In genomic region chr1:227318003-227318851, GRCh38 we compare ENCODE assay signal across 1 cellular context.
A peak's percentile ranks its signal among the peaks of the same experiment; 100 is the strongest.
TF ChIP-seq lines count a peak whose summit lies in the region.

Gene CDC42BPA (minus strand): TSS chr1:227318492. CDS start chr1:227317182, 1,310 bp downstream.

TF ChIP-seq in K562, 482 proteins besides CTCF, POLR2A, EP300 and RAD21 (continued from another document and continues in another):
- TF ChIP-seq ARID4B (CRISPR knock-in tag; IDR thresholded peaks at IDR 0.05) (peak; percentile 74; the same call in 1 of the 2 replicates), TRIM24 (IDR thresholded peaks at IDR 0.05) (no peak), C11orf30 (IDR thresholded peaks at IDR 0.05; ENCODE audit: low read depth) (no peak), ZNF511 (CRISPR knock-in tag; IDR thresholded peaks at IDR 0.05) (no peak; the same call in 1 of the 2 replicates), ARID3B (CRISPR knock-in tag; IDR thresholded peaks at IDR 0.05; ENCODE audit: borderline replicate concordance) (no peak), NFE2L1 (tag; IDR thresholded peaks at IDR 0.05; ENCODE audit: borderline replicate concordance, low read depth) (no peak), RFX5 (IDR thresholded peaks at IDR 0.05; ENCODE audit: low read depth, low read length) (no peak), SIN3A (IDR thresholded peaks at IDR 0.05; ENCODE audit: borderline replicate concordance in 2 of 2, control insufficient read depth in 1 of 2, low read depth in 2 of 2, low read length in 2 of 2) (no peak; a peak in 1 of 4 replicates), GATA2 (CRISPR knock-in tag; IDR thresholded peaks at IDR 0.05) (no peak), POLR3A (IDR thresholded peaks at IDR 0.05; ENCODE audit: borderline replicate concordance, extremely low read depth, insufficient read depth, insufficient read length) (no peak), HCFC1 (IDR thresholded peaks at IDR 0.05; ENCODE audit: low read depth, low read length) (peak; percentile 38; the same call in 1 of the 2 replicates), ZFP91 (CRISPR knock-in tag; IDR thresholded peaks at IDR 0.05) (no peak), MEIS2 (IDR thresholded peaks at IDR 0.05; ENCODE audit: partially characterized antibody) (no peak), ZBTB49 (CRISPR knock-in tag; IDR thresholded peaks at IDR 0.05; ENCODE audit: borderline replicate concordance) (no peak), ZNF444 (CRISPR knock-in tag; IDR thresholded peaks at IDR 0.05) (no peak; the same call in 1 of the 2 replicates), ZFP1 (CRISPR knock-in tag; IDR thresholded peaks at IDR 0.05) (no peak), MAZ (CRISPR knock-in tag; conservative IDR thresholded peaks at IDR 0.05 in 1 of 2, IDR thresholded peaks at IDR 0.05 in 1 of 2) (peak; percentile 85 to 94), ZKSCAN1 (IDR thresholded peaks at IDR 0.05; ENCODE audit: low read depth, low read length) (no peak), SMARCC2 (IDR thresholded peaks at IDR 0.05; ENCODE audit: low read depth) (no peak; the same call in 1 of the 2 replicates), CXXC5 (CRISPR knock-in tag; IDR thresholded peaks at IDR 0.05) (peak; percentile 87), RBM25 (IDR thresholded peaks at IDR 0.05; ENCODE audit: low read depth, low read length, severe bottlenecking) (peak; percentile 45), HOXB6 (CRISPR knock-in tag; IDR thresholded peaks at IDR 0.05; ENCODE audit: borderline replicate concordance) (no peak), SMAD3 (CRISPR knock-in tag; conservative IDR thresholded peaks at IDR 0.05) (0 out of 2 replicates have a peak, but pooled peaks have one; percentile 41), HBP1 (CRISPR knock-in tag; IDR thresholded peaks at IDR 0.05) (peak; percentile 72; the same call in 1 of the 2 replicates), ETV6 (IDR thresholded peaks at IDR 0.05; ENCODE audit: borderline replicate concordance in 1 of 2, low read depth in 2 of 2, low read length in 1 of 2) (0 out of 4 replicates have a peak, but pooled peaks of 1 of the 2 experiments have one; percentile 33), ETV6 (CRISPR knock-in tag; IDR thresholded peaks at IDR 0.05; ENCODE audit: borderline replicate concordance) (no peak), MLX (CRISPR knock-in tag; conservative IDR thresholded peaks at IDR 0.05) (no peak), USF2 (CRISPR knock-in tag; IDR thresholded peaks at IDR 0.05) (no peak), THRAP3 (IDR thresholded peaks at IDR 0.05; ENCODE audit: borderline replicate concordance) (no peak), CREM (IDR thresholded peaks at IDR 0.05; ENCODE audit: low read depth) (no peak), ZNF12 (CRISPR knock-in tag; IDR thresholded peaks at IDR 0.05) (no peak; the same call in 1 of the 2 replicates), BRD4 (IDR thresholded peaks at IDR 0.05) (peak; percentile 78; the same call in 1 of the 2 replicates), PREB (CRISPR knock-in tag; IDR thresholded peaks at IDR 0.05) (no peak), HMG20A (CRISPR knock-in tag; conservative IDR thresholded peaks at IDR 0.05) (no peak), ETV1 (tag; conservative IDR thresholded peaks at IDR 0.05; ENCODE audit: low read depth) (peak; percentile 64), NR2C1 (IDR thresholded peaks at IDR 0.05) (no peak), NR2C1 (tag; IDR thresholded peaks at IDR 0.05) (no peak), BDP1 (IDR thresholded peaks at IDR 0.05; ENCODE audit: insufficient read depth, insufficient read length) (no peak), ARID1B (IDR thresholded peaks at IDR 0.05) (no peak), HSF4 (CRISPR knock-in tag; IDR thresholded peaks at IDR 0.05; ENCODE audit: borderline replicate concordance) (no peak), ZBTB1 (CRISPR knock-in tag; IDR thresholded peaks at IDR 0.05; ENCODE audit: borderline replicate concordance, low read depth) (peak; percentile 87; the same call in 1 of the 2 replicates), RBBP5 (IDR thresholded peaks at IDR 0.05; ENCODE audit: borderline replicate concordance, insufficient read depth, low read length, poor library complexity, severe bottlenecking) (peak; percentile 85)
